Comparison of ENCODE assay signal across 11 cellular contexts in genomic region chr4:3305610-3306371, GRCh38. TPM values are rescaled to one million over a fixed set of nuclear protein-coding genes. Genes with fewer than 3 reads are reported as not detected.
DNase-seq lines count a peak whose midpoint lies in the region; ATAC-seq, FAIRE-seq and TF ChIP-seq lines count a peak whose summit lies in the region.
"Had no signal": no experiment of that assay in that cellular context is flagged by ENCODE, and none has a peak within 500 bp of the region (broad histone marks: within the 10 kb centered on the region; RNA-seq: fewer than 3 reads in every experiment).

No MANE protein-coding gene starts in this region.

- no peaks in the 10 kb centered on the region for H3K9me3 Mint-ChIP-seq in activated CD4-positive, alpha-beta T cell treated with anti-CD3 and anti-CD28 coated beads, Interleukin-2, amount 10 ng/mL, durations not matched to agents 7 days and 5 days
- H3K9me3 Mint-ChIP-seq in activated CD4-positive, alpha-beta T cell treated with anti-CD3 and anti-CD28 coated beads, Interleukin-2, amount 10 ng/mL, durations not matched to agents 24 days and 14 days, result no peaks in the 10 kb centered on the region

- H3K27me3 ChIP-seq in left ventricle myocardium inferior (ENCODE audit: low read depth) (no peaks in the 10 kb centered on the region), spleen (replicated peaks in 1 of 7) (no peaks in the 10 kb centered on the region)

- TF ChIP-seq POLR2A in spleen (IDR thresholded peaks at IDR 0.05) (no peak), H54 (IDR thresholded peaks at IDR 0.05; ENCODE audit: low read depth, low read length) (no peak)

- intact Hi-C loops in activated CD4-positive, alpha-beta T cell treated with anti-CD3 and anti-CD28 coated beads, Interleukin-2, amount 10 ng/mL, durations not matched to agents 24 days and 14 days (cut with micrococcal nuclease), result no loop called here
- intact Hi-C loops in left ventricle myocardium inferior (cut with micrococcal nuclease), result no loop called here
- intact Hi-C loops in spleen (cut with DNase I; ENCODE audit: low total_unique reads), result no loop called here

- WGBS in spleen, 5 donors, result 54 to 66% (median 61%) methylated on average over 9 of the region's 9 CpGs

- no peak overlapping the region for H3K4me3 ChIP-seq in left ventricle myocardium inferior
- no peak overlapping the region for H3K4me3 ChIP-seq in spleen

- peaks cover 53% of the 10 kb centered on the region for H3K4me1 ChIP-seq in left ventricle myocardium inferior
- H3K4me1 ChIP-seq in spleen, result peaks cover 12 to 72% (median 58%) of the 10 kb centered on the region in 6 donors

- FAIRE-seq in H54 (lab: Jason Lieb, UNC), result no peak

- no peaks in the 10 kb centered on the region for H3K9me3 ChIP-seq in T-helper 17 cell (ENCODE audit: control insufficient read depth, low read length, poor library complexity, severe bottlenecking)
- H3K9me3 ChIP-seq in left ventricle myocardium inferior (replicated peaks), result no peaks in the 10 kb centered on the region
- H3K9me3 ChIP-seq in spleen, result no peaks in the 10 kb centered on the region

- no peak overlapping the region for H3K4me3 Mint-ChIP-seq in activated CD4-positive, alpha-beta T cell treated with anti-CD3 and anti-CD28 coated beads, Interleukin-2, amount 10 ng/mL, durations not matched to agents 7 days and 5 days
- no peak overlapping the region for H3K4me3 Mint-ChIP-seq in activated CD4-positive, alpha-beta T cell treated with anti-CD3 and anti-CD28 coated beads, Interleukin-2, amount 10 ng/mL, durations not matched to agents 24 days and 14 days
- H3K4me3 Mint-ChIP-seq in T-helper 17 cell, result peak overlapping the region; percentile 25
- H3K4me3 Mint-ChIP-seq: B cell had no signal

- DNase-seq in activated CD4-positive, alpha-beta T cell treated with anti-CD3 and anti-CD28 coated beads, Interleukin-2, amount 10 ng/mL, durations not matched to agents 7 days and 5 days, result peak; percentile 37
- DNase-seq in activated CD4-positive, alpha-beta T cell treated with anti-CD3 and anti-CD28 coated beads, Interleukin-2, amount 10 ng/mL, durations not matched to agents 24 days and 14 days, result no peak
- DNase-seq in T-helper 17 cell (no peak), left ventricle myocardium inferior (no peak), spleen (peak; percentile 65), CD1c-positive myeloid dendritic cell (ENCODE audit: extremely low spot score) (no peak), H54 (ENCODE audit: insufficient read length, low spot score) (no peak)
- no peak for DNase-seq in stimulated activated CD4-positive, alpha-beta T cell treated with anti-CD3 and anti-CD28 coated beads, Interleukin-4, amount 100 ng/mL, for 4 hours
- DNase-seq: activated gamma-delta T cell, NCI-H82 had no signal

- peaks cover 52% of the 10 kb centered on the region for H3K4me1 Mint-ChIP-seq in activated CD4-positive, alpha-beta T cell treated with anti-CD3 and anti-CD28 coated beads, Interleukin-2, amount 10 ng/mL, durations not matched to agents 7 days and 5 days
- H3K4me1 Mint-ChIP-seq in activated CD4-positive, alpha-beta T cell treated with anti-CD3 and anti-CD28 coated beads, Interleukin-2, amount 10 ng/mL, durations not matched to agents 24 days and 14 days, result peaks cover 34% of the 10 kb centered on the region
- peaks cover 36% of the 10 kb centered on the region for H3K4me1 Mint-ChIP-seq in T-helper 17 cell

- CTCF ChIA-PET in activated CD4-positive, alpha-beta T cell treated with anti-CD3 and anti-CD28 coated beads, Interleukin-2, amount 10 ng/mL, durations not matched to agents 7 days and 5 days (lab: Charles Lee), result interaction anchor here (0.6 to 1.0 kb wide), 3 partner anchors 160 to 963 kb away, joined by 3 read pairs; no protein-coding TSS in a partner anchor

- peak overlapping the region; percentile 82 for H3K27ac Mint-ChIP-seq in activated CD4-positive, alpha-beta T cell treated with anti-CD3 and anti-CD28 coated beads, Interleukin-2, amount 10 ng/mL, durations not matched to agents 7 days and 5 days
- H3K27ac Mint-ChIP-seq in activated CD4-positive, alpha-beta T cell treated with anti-CD3 and anti-CD28 coated beads, Interleukin-2, amount 10 ng/mL, durations not matched to agents 24 days and 14 days, result no peak overlapping the region
- H3K27ac Mint-ChIP-seq in T-helper 17 cell, result no peak overlapping the region
- H3K27ac Mint-ChIP-seq: B cell had no signal

- H3K36me3 Mint-ChIP-seq in activated CD4-positive, alpha-beta T cell treated with anti-CD3 and anti-CD28 coated beads, Interleukin-2, amount 10 ng/mL, durations not matched to agents 7 days and 5 days (ENCODE audit: low read depth), result no peaks in the 10 kb centered on the region
- H3K36me3 Mint-ChIP-seq in activated CD4-positive, alpha-beta T cell treated with anti-CD3 and anti-CD28 coated beads, Interleukin-2, amount 10 ng/mL, durations not matched to agents 24 days and 14 days (ENCODE audit: low read depth), result no peaks in the 10 kb centered on the region
- no peaks in the 10 kb centered on the region for H3K36me3 Mint-ChIP-seq in T-helper 17 cell (ENCODE audit: low read depth)

- H3K27me3 Mint-ChIP-seq in activated CD4-positive, alpha-beta T cell treated with anti-CD3 and anti-CD28 coated beads, Interleukin-2, amount 10 ng/mL, durations not matched to agents 7 days and 5 days, result peaks cover 13% of the 10 kb centered on the region
- peaks cover 12% of the 10 kb centered on the region for H3K27me3 Mint-ChIP-seq in activated CD4-positive, alpha-beta T cell treated with anti-CD3 and anti-CD28 coated beads, Interleukin-2, amount 10 ng/mL, durations not matched to agents 24 days and 14 days
- H3K27me3 Mint-ChIP-seq in T-helper 17 cell, result peaks cover 8% of the 10 kb centered on the region
- H3K27me3 Mint-ChIP-seq: B cell had no signal

- H3K36me3 ChIP-seq in left ventricle myocardium inferior, result no peaks in the 10 kb centered on the region
- no peaks in the 10 kb centered on the region for H3K36me3 ChIP-seq in spleen

- POLR2A ChIA-PET in activated CD4-positive, alpha-beta T cell treated with anti-CD3 and anti-CD28 coated beads, Interleukin-2, amount 10 ng/mL, durations not matched to agents 7 days and 5 days (lab: Charles Lee), result no interaction called here

- no peak for TF ChIP-seq CTCF in left ventricle myocardium inferior (IDR thresholded peaks at IDR 0.05; ENCODE audit: borderline replicate concordance)
- no peak for TF ChIP-seq CTCF in spleen (IDR thresholded peaks at IDR 0.05 in 8 of 11, conservative IDR thresholded peaks at IDR 0.05 in 3 of 11)

- ATAC-seq in T-helper 17 cell, result no peak

- peak overlapping the region; percentile 21 for H3K27ac ChIP-seq in left ventricle myocardium inferior (replicated peaks)
- peak overlapping the region in 4 of 8 donors; percentile 28 to 62 (median 56) for H3K27ac ChIP-seq in spleen

RNA-seq across cellular contexts. Expression of gene RGS12, which starts 13.0 kb away (rescaled TPM):
- 10 to 100 TPM in 1 of 2 experiments, 1 to 10 TPM in 1; 9.7 to 10.9 TPM for total RNA-seq in activated CD4-positive, alpha-beta T cell treated with anti-CD3 and anti-CD28 coated beads, Interleukin-2, amount 10 ng/mL, durations not matched to agents 7 days and 5 days
- total RNA-seq in activated CD4-positive, alpha-beta T cell treated with anti-CD3 and anti-CD28 coated beads, Interleukin-2, amount 10 ng/mL, durations not matched to agents 24 days and 14 days, result 3.3 and 3.7 TPM in 2 replicates
- total RNA-seq in T-helper 17 cell, result 1 to 10 TPM; 4.0 to 5.0 TPM
- total RNA-seq in left ventricle myocardium inferior, result 13.4 TPM
- 10 to 100 TPM; 12.0 to 36.2 (median 18.8) TPM for total RNA-seq in spleen
- polyA plus RNA-seq in spleen, result 10 to 100 TPM in 2 of 3 donors, 1 to 10 TPM in 1; 7.5 to 26.5 (median 23.1) TPM

RNA-seq across cellular contexts. Expression of gene MSANTD1, which starts 56.8 kb away (rescaled TPM):
- total RNA-seq in activated CD4-positive, alpha-beta T cell treated with anti-CD3 and anti-CD28 coated beads, Interleukin-2, amount 10 ng/mL, durations not matched to agents 7 days and 5 days, result under 1 TPM; 0.87 to 0.94 TPM
- 0.62 and 0.70 TPM in 2 replicates for total RNA-seq in activated CD4-positive, alpha-beta T cell treated with anti-CD3 and anti-CD28 coated beads, Interleukin-2, amount 10 ng/mL, durations not matched to agents 24 days and 14 days
- 1 to 10 TPM; 1.5 to 1.7 TPM for total RNA-seq in T-helper 17 cell
- total RNA-seq in left ventricle myocardium inferior, result 0.44 TPM
- 1 to 10 TPM; 1.4 to 2.8 (median 2.2) TPM for total RNA-seq in spleen
- polyA plus RNA-seq in spleen, result 1 to 10 TPM in 1 of 3 donors, under 1 TPM in 2; 0.41 to 1.0 (median 0.90) TPM

Comparison
In these comparisons a context has a peak if more than half of its experiments do, and no peak if none do; other contexts are left out.
1. DNase-seq: peak in activated CD4-positive, alpha-beta T cell treated with anti-CD3 and anti-CD28 coated beads, Interleukin-2, amount 10 ng/mL, durations not matched to agents 7 days and 5 days (single experiment) and spleen (single experiment); none in activated CD4-positive, alpha-beta T cell treated with anti-CD3 and anti-CD28 coated beads, Interleukin-2, amount 10 ng/mL, durations not matched to agents 24 days and 14 days (single experiment), T-helper 17 cell (0 of 3), left ventricle myocardium inferior (single experiment), stimulated activated CD4-positive, alpha-beta T cell treated with anti-CD3 and anti-CD28 coated beads, Interleukin-4, amount 100 ng/mL, for 4 hours (0 of 2), CD1c-positive myeloid dendritic cell (single experiment) and H54 (single experiment).